Comparison of ENCODE assay signal across 8 cellular contexts in genomic region chr3:23809840-23810341, GRCh38. TPM values are rescaled to one million over a fixed set of nuclear protein-coding genes. Genes with fewer than 3 reads are reported as not detected.
A peak's percentile ranks its signal among the peaks of the same experiment; 100 is the strongest.
DNase-seq lines count a peak whose midpoint lies in the region; ATAC-seq and TF ChIP-seq lines count a peak whose summit lies in the region.

No MANE protein-coding gene starts in this region.

- TF ChIP-seq RAD21 in liver (IDR thresholded peaks at IDR 0.05), result no peak

- in situ Hi-C loops in transverse colon (cut with MboI; ENCODE audit: low pct_ligation_motif_present in 1 of 4, low pct_unique_long_range_greater_than_20kb in 1 of 4, low sequenced_read_pairs in 3 of 4), result no loop called here

- 63% methylated on average over 13 of the region's 13 CpGs for WGBS in liver
- 58 to 59% methylated on average over 13 of the region's 13 CpGs for WGBS in transverse colon (ENCODE audit: low coverage in 1 of 2), 2 donors

- DNase-seq in ascending aorta (ENCODE audit: low spot score in 2 of 2), result no peak
- no peak for DNase-seq in transverse colon
- no peak for DNase-seq in UCSD-AML1 (lab: John Stamatoyannopoulos, UW; ENCODE audit: unreplicated experiment)

- H3K9ac ChIP-seq in BLaER1 treated with 17β-estradiol and CSF1 and Interleukin-3, amounts not matched to agents 10 nM and 100 nM, result peak overlapping the region; percentile 81 to 98 (median 95)
- H3K9ac ChIP-seq in HUES6 (ENCODE audit: low read length) (peak overlapping the region; percentile 89), liver (ENCODE audit: low read depth in 1 of 2, low read length in 2 of 2) (peak overlapping the region; percentile 3 to 45)

- H3K4me1 ChIP-seq in BLaER1 treated with 17β-estradiol and CSF1 and Interleukin-3, amounts not matched to agents 10 nM and 100 nM, result peaks cover 38 to 62% (median 56%) of the 10 kb centered on the region in 10 experiments
- H3K4me1 ChIP-seq in HUES6 (ENCODE audit: control insufficient read depth, insufficient read depth, low read length) (peaks cover 47% of the 10 kb centered on the region), ascending aorta (peaks cover 0 to 28% of the 10 kb centered on the region in 2 donors), liver (ENCODE audit: control insufficient read depth in 4 of 4, insufficient read depth in 4 of 4, low read length in 3 of 4) (peaks cover 7 to 23% (median 17%) of the 10 kb centered on the region in 4 donors), transverse colon (peaks cover 17 to 56% (median 37%) of the 10 kb centered on the region in 4 donors)

- H3K4me2 ChIP-seq in BLaER1 treated with 17β-estradiol and CSF1 and Interleukin-3, amounts not matched to agents 10 nM and 100 nM, result peak overlapping the region; percentile 95 to 99 (median 97)

- ATAC-seq in GM18520 (IDR thresholded peaks at IDR 0.05; ENCODE audit: unreplicated experiment) (no peak), GM19324 (IDR thresholded peaks at IDR 0.05; ENCODE audit: low FRiP score, unreplicated experiment) (no peak)

- no peak for TF ChIP-seq CTCF in ascending aorta (IDR thresholded peaks at IDR 0.05)
- TF ChIP-seq CTCF in liver (IDR thresholded peaks at IDR 0.05; ENCODE audit: low read depth, low read length, missing input control), result no peak
- no peak for TF ChIP-seq CTCF in transverse colon (IDR thresholded peaks at IDR 0.05)

- TF ChIP-seq POLR2A in transverse colon (IDR thresholded peaks at IDR 0.05), result no peak

- H3K27ac ChIP-seq in BLaER1 treated with 17β-estradiol and CSF1 and Interleukin-3, amounts not matched to agents 10 nM and 100 nM, result peak overlapping the region; percentile 75 to 90 (median 87)
- peak overlapping the region; percentile 76; the same call in 1 of the 2 replicates for H3K27ac ChIP-seq in HUES6 (ENCODE audit: low read depth, low read length)
- peak overlapping the region; percentile 87 for H3K27ac ChIP-seq in ascending aorta
- H3K27ac ChIP-seq in liver (ENCODE audit: low read depth in 1 of 2, low read length in 2 of 2), result peak overlapping the region; percentile 58 to 71
- H3K27ac ChIP-seq in transverse colon, result peak overlapping the region; percentile 87 to 95 (median 91)

- H3K27me3 ChIP-seq in BLaER1 treated with 17β-estradiol and CSF1 and Interleukin-3, amounts not matched to agents 10 nM and 100 nM, result no peaks in the 10 kb centered on the region
- H3K27me3 ChIP-seq in HUES6 (ENCODE audit: control insufficient read depth, insufficient read depth, low read length) (no peaks in the 10 kb centered on the region), ascending aorta (no peaks in the 10 kb centered on the region), liver (ENCODE audit: control insufficient read depth in 4 of 4, insufficient read depth in 4 of 4, low read length in 3 of 4) (no peaks in the 10 kb centered on the region), transverse colon (no peaks in the 10 kb centered on the region)

- H3K4me3 ChIP-seq in BLaER1 treated with 17β-estradiol and CSF1 and Interleukin-3, amounts not matched to agents 10 nM and 100 nM, result peak overlapping the region; percentile 78 to 89 (median 82)
- H3K4me3 ChIP-seq in HUES6 (ENCODE audit: low read depth, low read length), result peak overlapping the region; percentile 70
- peak overlapping the region; percentile 87 to 89 for H3K4me3 ChIP-seq in ascending aorta
- peak overlapping the region in 2 of 3 donors; percentile 68 to 97 for H3K4me3 ChIP-seq in liver (ENCODE audit: low read depth in 1 of 3, low read length in 3 of 3)
- peak overlapping the region in 3 of 4 donors; percentile 76 to 82 (median 76) for H3K4me3 ChIP-seq in transverse colon

- peaks cover 59 to 82% (median 78%) of the 10 kb centered on the region in 11 experiments for H4K20me1 ChIP-seq in BLaER1 treated with 17β-estradiol and CSF1 and Interleukin-3, amounts not matched to agents 10 nM and 100 nM

- no peak for TF ChIP-seq EP300 in transverse colon (IDR thresholded peaks at IDR 0.05; ENCODE audit: low read depth)

- H3K9me3 ChIP-seq in BLaER1 treated with 17β-estradiol and CSF1 and Interleukin-3, amounts not matched to agents 10 nM and 100 nM (replicated peaks in 1 of 11), result 0 out of 22 replicates have a peak, but pooled peaks cover 0 to under 1% (median 0%) of the 10 kb centered on the region in 11 experiments
- H3K9me3 ChIP-seq in HUES6 (ENCODE audit: control insufficient read depth, insufficient read depth, low read depth, low read length), result no peaks in the 10 kb centered on the region
- H3K9me3 ChIP-seq in ascending aorta, result no peaks in the 10 kb centered on the region
- H3K9me3 ChIP-seq in liver (ENCODE audit: control insufficient read depth in 4 of 4, low read length in 3 of 4), result no peaks in the 10 kb centered on the region
- no peaks in the 10 kb centered on the region for H3K9me3 ChIP-seq in transverse colon

- intact Hi-C loops in ascending aorta (cut with DNase I) (loop anchor here (5.0 kb wide), 1 partner anchor 608 kb away; the partner anchor contains the start of gene UBE2E2), transverse colon (cut with DNase I; ENCODE audit: low total_unique reads) (no loop called here)

- H3K36me3 ChIP-seq in BLaER1 treated with 17β-estradiol and CSF1 and Interleukin-3, amounts not matched to agents 10 nM and 100 nM, result peaks cover 45 to 63% (median 49%) of the 10 kb centered on the region in 11 experiments
- peaks cover 8% of the 10 kb centered on the region; the same call in 1 of the 2 replicates for H3K36me3 ChIP-seq in HUES6 (ENCODE audit: control insufficient read depth, insufficient read depth, low read length)
- H3K36me3 ChIP-seq in ascending aorta, result no peaks in the 10 kb centered on the region
- H3K36me3 ChIP-seq in liver (ENCODE audit: control insufficient read depth in 4 of 4, insufficient read depth in 3 of 4, low read depth in 1 of 4, low read length in 3 of 4), result peaks cover 0 to 4% (median 1%) of the 10 kb centered on the region in 4 donors
- no peaks in the 10 kb centered on the region for H3K36me3 ChIP-seq in transverse colon

TF ChIP-seq in liver, 16 proteins besides CTCF, POLR2A, EP300 and RAD21 (continues in another document):
- TF ChIP-seq, protein P1, sequence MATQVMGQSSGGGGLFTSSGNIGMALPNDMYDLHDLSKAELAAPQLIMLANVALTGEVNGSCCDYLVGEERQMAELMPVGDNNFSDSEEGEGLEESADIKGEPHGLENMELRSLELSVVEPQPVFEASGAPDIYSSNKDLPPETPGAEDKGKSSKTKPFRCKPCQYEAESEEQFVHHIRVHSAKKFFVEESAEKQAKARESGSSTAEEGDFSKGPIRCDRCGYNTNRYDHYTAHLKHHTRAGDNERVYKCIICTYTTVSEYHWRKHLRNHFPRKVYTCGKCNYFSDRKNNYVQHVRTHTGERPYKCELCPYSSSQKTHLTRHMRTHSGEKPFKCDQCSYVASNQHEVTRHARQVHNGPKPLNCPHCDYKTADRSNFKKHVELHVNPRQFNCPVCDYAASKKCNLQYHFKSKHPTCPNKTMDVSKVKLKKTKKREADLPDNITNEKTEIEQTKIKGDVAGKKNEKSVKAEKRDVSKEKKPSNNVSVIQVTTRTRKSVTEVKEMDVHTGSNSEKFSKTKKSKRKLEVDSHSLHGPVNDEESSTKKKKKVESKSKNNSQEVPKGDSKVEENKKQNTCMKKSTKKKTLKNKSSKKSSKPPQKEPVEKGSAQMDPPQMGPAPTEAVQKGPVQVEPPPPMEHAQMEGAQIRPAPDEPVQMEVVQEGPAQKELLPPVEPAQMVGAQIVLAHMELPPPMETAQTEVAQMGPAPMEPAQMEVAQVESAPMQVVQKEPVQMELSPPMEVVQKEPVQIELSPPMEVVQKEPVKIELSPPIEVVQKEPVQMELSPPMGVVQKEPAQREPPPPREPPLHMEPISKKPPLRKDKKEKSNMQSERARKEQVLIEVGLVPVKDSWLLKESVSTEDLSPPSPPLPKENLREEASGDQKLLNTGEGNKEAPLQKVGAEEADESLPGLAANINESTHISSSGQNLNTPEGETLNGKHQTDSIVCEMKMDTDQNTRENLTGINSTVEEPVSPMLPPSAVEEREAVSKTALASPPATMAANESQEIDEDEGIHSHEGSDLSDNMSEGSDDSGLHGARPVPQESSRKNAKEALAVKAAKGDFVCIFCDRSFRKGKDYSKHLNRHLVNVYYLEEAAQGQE (IDR thresholded peaks at IDR 0.05), result no peak
- TF ChIP-seq ATF3 (IDR thresholded peaks at IDR 0.05) (no peak), FOXA1 (IDR thresholded peaks at IDR 0.05) (no peak), GABPA (IDR thresholded peaks at IDR 0.05 in 1 of 2, conservative IDR thresholded peaks at IDR 0.05 in 1 of 2) (no peak), EGR1 (IDR thresholded peaks at IDR 0.05; ENCODE audit: low read depth in 2 of 2) (no peak), YY1 (IDR thresholded peaks at IDR 0.05) (no peak), TAF1 (conservative IDR thresholded peaks at IDR 0.05) (no peak), NR2F2 (IDR thresholded peaks at IDR 0.05) (no peak), HNF4G (IDR thresholded peaks at IDR 0.05) (no peak), RXRA (IDR thresholded peaks at IDR 0.05) (no peak), SP1 (IDR thresholded peaks at IDR 0.05) (no peak), FOXA2 (IDR thresholded peaks at IDR 0.05) (no peak), HNF4A (conservative IDR thresholded peaks at IDR 0.05) (no peak)
- TF ChIP-seq, protein P2, sequence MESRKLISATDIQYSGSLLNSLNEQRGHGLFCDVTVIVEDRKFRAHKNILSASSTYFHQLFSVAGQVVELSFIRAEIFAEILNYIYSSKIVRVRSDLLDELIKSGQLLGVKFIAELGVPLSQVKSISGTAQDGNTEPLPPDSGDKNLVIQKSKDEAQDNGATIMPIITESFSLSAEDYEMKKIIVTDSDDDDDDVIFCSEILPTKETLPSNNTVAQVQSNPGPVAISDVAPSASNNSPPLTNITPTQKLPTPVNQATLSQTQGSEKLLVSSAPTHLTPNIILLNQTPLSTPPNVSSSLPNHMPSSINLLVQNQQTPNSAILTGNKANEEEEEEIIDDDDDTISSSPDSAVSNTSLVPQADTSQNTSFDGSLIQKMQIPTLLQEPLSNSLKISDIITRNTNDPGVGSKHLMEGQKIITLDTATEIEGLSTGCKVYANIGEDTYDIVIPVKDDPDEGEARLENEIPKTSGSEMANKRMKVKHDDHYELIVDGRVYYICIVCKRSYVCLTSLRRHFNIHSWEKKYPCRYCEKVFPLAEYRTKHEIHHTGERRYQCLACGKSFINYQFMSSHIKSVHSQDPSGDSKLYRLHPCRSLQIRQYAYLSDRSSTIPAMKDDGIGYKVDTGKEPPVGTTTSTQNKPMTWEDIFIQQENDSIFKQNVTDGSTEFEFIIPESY (IDR thresholded peaks at IDR 0.05), result no peak
- TF ChIP-seq, protein P3, sequence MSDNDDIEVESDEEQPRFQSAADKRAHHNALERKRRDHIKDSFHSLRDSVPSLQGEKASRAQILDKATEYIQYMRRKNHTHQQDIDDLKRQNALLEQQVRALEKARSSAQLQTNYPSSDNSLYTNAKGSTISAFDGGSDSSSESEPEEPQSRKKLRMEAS (IDR thresholded peaks at IDR 0.05), result no peak

RNA-seq across cellular contexts. Expression of gene UBE2E1, which starts 4.1 kb away (rescaled TPM):
- total RNA-seq in ascending aorta (74.6 TPM), liver (10 to 100 TPM; 26.6 to 31.8 TPM), transverse colon (100 to 1,000 TPM in 1 of 4 donors, 10 to 100 TPM in 3; 62.0 to 109 (median 76.9) TPM)
- 10 to 100 TPM in 1 of 2 donors, 1 to 10 TPM in 1; 6.6 to 24.2 TPM for polyA plus RNA-seq in liver

Comparison
In these comparisons a context has a peak if more than half of its experiments do, and no peak if none do; other contexts are left out.
1. H3K9ac ChIP-seq: peak in every context shown above with its lines; median percentile 95 in BLaER1 treated with 17β-estradiol and CSF1 and Interleukin-3, amounts not matched to agents 10 nM and 100 nM; 89 in HUES6; 24 in liver.